Comparison of ENCODE assay signal across 8 cellular contexts in genomic region chr6:132812255-132812732, GRCh38. TPM values are rescaled to one million over a fixed set of nuclear protein-coding genes. Genes with fewer than 3 reads are reported as not detected.
DNase-seq lines count a peak whose midpoint lies in the region; ATAC-seq, FAIRE-seq and TF ChIP-seq lines count a peak whose summit lies in the region.

No MANE protein-coding gene starts in this region.

- no peak for FAIRE-seq in HepG2 (lab: Jason Lieb, UNC)

- no peak for TF ChIP-seq RAD21 in IMR-90 (IDR thresholded peaks at IDR 0.05; ENCODE audit: low read length)
- no peak for TF ChIP-seq RAD21 in HepG2 (CRISPR knock-in tag; IDR thresholded peaks at IDR 0.05)

- H4K5ac ChIP-seq in IMR-90 (ENCODE audit: low read depth, low read length): peak overlapping the region; percentile 92; the same call in 1 of the 2 replicates

- no CpG with 5 or more reads among the region's 2 CpGs for WGBS in IMR-90 (ENCODE audit: extremely low coverage in 2 of 2, insufficient read length in 1 of 2), 2 experiments
- 28% methylated on average over 2 of the region's 2 CpGs for WGBS in HepG2 (ENCODE audit: low lambda C conversion rate)

- no peak for TF ChIP-seq POLR2A in IMR-90 (IDR thresholded peaks at IDR 0.05; ENCODE audit: low read depth, low read length)
- no peak for TF ChIP-seq POLR2A in HepG2 (IDR thresholded peaks at IDR 0.05; ENCODE audit: insufficient read depth in 1 of 2, low read depth in 2 of 2, low read length in 2 of 2)

- H4K20me1 ChIP-seq in IMR-90 (ENCODE audit: insufficient read depth, low read length): peaks cover 30% of the 10 kb centered on the region
- H4K20me1 ChIP-seq in HepG2 (ENCODE audit: insufficient read depth, low read length): peaks cover 28% of the 10 kb centered on the region

- no peak for TF ChIP-seq CTCF in C4-2B (conservative IDR thresholded peaks at IDR 0.05)
- TF ChIP-seq CTCF in IMR-90 (conservative IDR thresholded peaks at IDR 0.05; ENCODE audit: low read depth, low read length): no peak
- TF ChIP-seq CTCF in ascending aorta (IDR thresholded peaks at IDR 0.05): no peak
- TF ChIP-seq CTCF in HepG2 (CRISPR knock-in tag; IDR thresholded peaks at IDR 0.05): no peak
- no peak for TF ChIP-seq CTCF in type B pancreatic cell (conservative IDR thresholded peaks at IDR 0.05)

- H2BK20ac ChIP-seq in IMR-90 (ENCODE audit: low read depth, low read length): 0 out of 2 replicates have a peak overlapping the region, but pooled peaks have one; percentile 2

- H3K4me2 ChIP-seq in IMR-90 (ENCODE audit: low read depth, low read length) (peak overlapping the region; percentile 92; the same call in 1 of the 2 replicates), HepG2 (ENCODE audit: low read depth, low read length) (peak overlapping the region; percentile 85)

- H3K9ac ChIP-seq in IMR-90 (ENCODE audit: low read depth, low read length) (peak overlapping the region; percentile 98; the same call in 1 of the 2 replicates), HepG2 (ENCODE audit: insufficient read depth, low read depth, low read length) (peak overlapping the region; percentile 98)

- peaks cover 27% of the 10 kb centered on the region for H3K36me3 Mint-ChIP-seq in type B pancreatic cell

- H3K56ac ChIP-seq in IMR-90 (ENCODE audit: extremely low read depth, insufficient read depth, low read length): no peak overlapping the region; the same call in 1 of the 2 replicates

- H3K4me1 Mint-ChIP-seq in type B pancreatic cell (ENCODE audit: unreplicated experiment): peaks cover 29% of the 10 kb centered on the region

- peak overlapping the region; percentile 73; the same call in 1 of the 2 replicates for H3K4me3 ChIP-seq in IMR-90 (ENCODE audit: insufficient read depth, low read depth, low read length)
- peak overlapping the region; percentile 60 to 76 for H3K4me3 ChIP-seq in ascending aorta
- H3K4me3 ChIP-seq in HepG2 (replicated peaks in 1 of 3; ENCODE audit: insufficient read depth in 1 of 3, low read depth in 2 of 3, low read length in 3 of 3): peak overlapping the region; percentile 59 to 96 (median 66); a peak in 5 of 6 replicates

- DNase-seq in IMR-90 (peak; percentile 66), ascending aorta (ENCODE audit: low spot score in 2 of 2) (no peak), HepG2 (ENCODE audit: low spot score) (peak; percentile 15), type B pancreatic cell (ENCODE audit: extremely low spot score, unreplicated experiment) (no peak), germinal center (ENCODE audit: low spot score) (no peak), NCI-H446 treated with DMSO at 0.1 percent for 48 hours (lab: John Stamatoyannopoulos, UW) (no peak)

- peak overlapping the region; percentile 62 for H2BK5ac ChIP-seq in IMR-90 (ENCODE audit: low read depth, low read length, poor library complexity, severe bottlenecking)

- H3K4me3 Mint-ChIP-seq in type B pancreatic cell: peak overlapping the region; percentile 98

- H3K27ac Mint-ChIP-seq in type B pancreatic cell: peak overlapping the region; percentile 96

- peak overlapping the region; percentile 79; the same call in 1 of the 3 replicates for H2BK15ac ChIP-seq in IMR-90 (ENCODE audit: low read depth, low read length)

- H3K18ac ChIP-seq in IMR-90 (ENCODE audit: low read depth, low read length): peak overlapping the region; percentile 79; the same call in 1 of the 2 replicates

- dilution Hi-C loops in IMR-90 (cut with HindIII; ENCODE audit: low sequenced_read_pairs, unreplicated experiment): no loop called here

- ATAC-seq in IMR-90 (ENCODE audit: low read depth) (no peak), HepG2 (no peak), GM21447 (IDR thresholded peaks at IDR 0.05; ENCODE audit: unreplicated experiment) (no peak)

- POLR2A ChIA-PET in IMR-90 (lab: Charles Lee; ENCODE audit: unreplicated experiment) (interaction anchor here (0.5 to 2.3 kb wide), 2 partner anchors 14 to 832 kb away, joined by 3 to 14 read pairs; partner anchors contain the start of gene SLC18B1), HepG2 (lab: Yijun Ruan, JAX) (interaction anchor here (0.7 to 9.0 kb wide), 3 partner anchors 10 to 317 kb away, joined by 3 to 96 read pairs (median 3); partner anchors contain the start of gene SLC18B1)

- H3K27me3 Mint-ChIP-seq in type B pancreatic cell: peaks cover 13% of the 10 kb centered on the region

- H3K79me2 ChIP-seq in HepG2 (ENCODE audit: insufficient read depth, low read length): peaks cover 28% of the 10 kb centered on the region

- no peaks in the 10 kb centered on the region for H3K9me1 ChIP-seq in IMR-90 (ENCODE audit: insufficient read depth, low read length)

- no peak overlapping the region for H4K91ac ChIP-seq in IMR-90 (ENCODE audit: insufficient read depth, low read depth, low read length)

- peak overlapping the region; percentile 79; the same call in 1 of the 2 replicates for H3K14ac ChIP-seq in IMR-90 (replicated peaks; ENCODE audit: low read depth, low read length)

- in situ Hi-C loops in IMR-90 (cut with MboI; ENCODE audit: low sequenced_read_pairs) (no loop called here), HepG2 (cut with HindIII; ENCODE audit: extremely low pct_ligation_motif_present, low pct_unique_long_range_greater_than_20kb) (no loop called here)

- H2AK9ac ChIP-seq in IMR-90 (replicated peaks; ENCODE audit: low read depth, low read length, poor library complexity): no peak overlapping the region

- intact Hi-C loops in IMR-90 (cut with micrococcal nuclease) (no loop called here), ascending aorta (cut with DNase I) (loop anchor here (5.0 to 10.0 kb wide), 4 partner anchors 297 to 1363 kb away; partner anchors contain the start of gene STX7), HepG2 (cut with micrococcal nuclease; ENCODE audit: unreplicated experiment) (loop anchor here (2.0 to 10.0 kb wide), 3 partner anchors 13 to 857 kb away; partner anchors contain the start of genes CCN2, SLC18B1 and STX7)

- no peaks in the 10 kb centered on the region for H3K9me3 Mint-ChIP-seq in type B pancreatic cell

- BruUV-seq in IMR-90 (replicated peaks; lab: Mats Ljungman, UMichigan): no TSS peak
- no TSS peak for BruUV-seq in HepG2 (replicated peaks; lab: Mats Ljungman, UMichigan)

- H3K79me1 ChIP-seq in IMR-90 (ENCODE audit: low read depth in 1 of 2, low read length in 2 of 2): peaks cover 13 to 24% of the 10 kb centered on the region in 2 experiments; a peak in 3 of 4 replicates

- peak overlapping the region; percentile 97 for H3K27ac ChIP-seq in C4-2B
- no peak overlapping the region for H3K27ac ChIP-seq in IMR-90 (ENCODE audit: insufficient read depth, low read length)
- H3K27ac ChIP-seq in ascending aorta: peak overlapping the region; percentile 54 to 56
- H3K27ac ChIP-seq in HepG2 (ENCODE audit: extremely low read length, insufficient read depth, low read length): peak overlapping the region; percentile 95

- H3K27me3 ChIP-seq in IMR-90 (ENCODE audit: control insufficient read depth, insufficient read depth, low read length) (peaks cover 4% of the 10 kb centered on the region), ascending aorta (no peaks in the 10 kb centered on the region), HepG2 (ENCODE audit: control insufficient read depth in 1 of 2, insufficient read depth in 2 of 2, low read length in 2 of 2) (no peaks in the 10 kb centered on the region; a peak in 2 of 5 replicates)

- H2AK5ac ChIP-seq in IMR-90 (ENCODE audit: low read depth, low read length): no peak overlapping the region

- 0 out of 2 replicates have a peak overlapping the region, but pooled peaks have one; percentile 5 for H2BK120ac ChIP-seq in IMR-90 (ENCODE audit: low read depth, low read length)

- TF ChIP-seq EP300 in HepG2 (IDR thresholded peaks at IDR 0.05; ENCODE audit: low read depth in 2 of 2, low read length in 2 of 2) (no peak), HepG2 (CRISPR knock-in tag; IDR thresholded peaks at IDR 0.05; ENCODE audit: borderline replicate concordance) (no peak)

- H2AFZ ChIP-seq in IMR-90 (replicated peaks; ENCODE audit: low read length, poor library complexity) (peak overlapping the region; percentile 72), HepG2 (ENCODE audit: low read length) (peak overlapping the region; percentile 59)

- peak overlapping the region; percentile 66; the same call in 1 of the 2 replicates for H3K4ac ChIP-seq in IMR-90 (ENCODE audit: low read depth, low read length)

- peaks cover 2% of the 10 kb centered on the region for H3K4me1 ChIP-seq in IMR-90 (ENCODE audit: control insufficient read depth, insufficient read depth, low read length)
- H3K4me1 ChIP-seq in ascending aorta: peaks cover 10 to 20% of the 10 kb centered on the region in 2 donors
- peaks cover 33% of the 10 kb centered on the region for H3K4me1 ChIP-seq in HepG2 (ENCODE audit: insufficient read depth, low read length)

- peak overlapping the region; percentile 80 to 97 for H4K8ac ChIP-seq in IMR-90 (ENCODE audit: low read depth in 2 of 2, low read length in 2 of 2)

- CTCF ChIA-PET in IMR-90 (lab: Yijun Ruan, JAX): interaction anchor here (0.7 to 1.3 kb wide), 2 partner anchors 11 to 976 kb away, joined by 4 read pairs; no protein-coding TSS in a partner anchor
- CTCF ChIA-PET in HepG2 (lab: Yijun Ruan, JAX; ENCODE audit: low intra/inter-chr PET ratio, low total read pairs): no interaction called here

- peak overlapping the region; percentile 68; the same call in 1 of the 2 replicates for H3K23ac ChIP-seq in IMR-90 (ENCODE audit: low read depth, low read length)

- peaks cover 14% of the 10 kb centered on the region for H3K36me3 ChIP-seq in IMR-90 (ENCODE audit: control insufficient read depth, insufficient read depth, low read length)
- H3K36me3 ChIP-seq in ascending aorta: peaks cover 11 to 15% of the 10 kb centered on the region in 2 donors
- H3K36me3 ChIP-seq in HepG2 (replicated peaks in 1 of 2; ENCODE audit: control insufficient read depth in 1 of 2, insufficient read depth in 2 of 2, low read length in 2 of 2): peaks cover 4 to 25% of the 10 kb centered on the region in 2 experiments

- no peaks in the 10 kb centered on the region for H3K9me3 ChIP-seq in IMR-90 (ENCODE audit: control insufficient read depth, insufficient read depth, low read length)
- no peaks in the 10 kb centered on the region for H3K9me3 ChIP-seq in ascending aorta
- no peaks in the 10 kb centered on the region for H3K9me3 ChIP-seq in HepG2 (ENCODE audit: low read length)

RNA-seq across cellular contexts. Expression of gene RPS12, which starts 2.1 kb away (rescaled TPM):
- total RNA-seq in IMR-90 (2012; rRNA removed): 1,529 and 2,604 TPM in 2 replicates
- 3,906 and 3,925 TPM in 2 replicates for polyA plus RNA-seq in IMR-90 (2012; rRNA removed)
- 4,661 and 5,209 TPM in 2 replicates for polyA plus RNA-seq in IMR-90 (2012; cell fraction: cytosol; rRNA removed)
- polyA plus RNA-seq in IMR-90 (2012; cell fraction: nucleus; rRNA removed; ENCODE audit: low replicate concordance): 958 and 2,207 TPM in 2 replicates
- total RNA-seq in ascending aorta: 466 TPM
- 3,224 and 3,551 TPM in 2 replicates for total RNA-seq in HepG2 (2016; rRNA removed; fragmentation: Illumina TruSeq; extraction: Trizol)
- 10,695 and 12,100 TPM in 2 replicates for total RNA-seq in HepG2 (2016; cell fraction: cytosol; rRNA removed; fragmentation: Illumina TruSeq; extraction: Trizol; ENCODE audit: low read depth)
- 3,292 and 3,559 TPM in 2 replicates for total RNA-seq in HepG2 (2016; cell fraction: insoluble cytoplasmic fraction; rRNA removed; fragmentation: Illumina TruSeq; extraction: Trizol)
- 12,582 and 12,681 TPM in 2 replicates for total RNA-seq in HepG2 (2016; cell fraction: membrane; rRNA removed; fragmentation: Illumina TruSeq; extraction: Trizol)
- total RNA-seq in HepG2 (2016; cell fraction: nucleus; rRNA removed; fragmentation: Illumina TruSeq; extraction: Trizol): 1,009 and 1,091 TPM in 2 replicates
- polyA plus RNA-seq in HepG2 (2011; rRNA removed): 6,343 and 7,346 TPM in 2 replicates
- polyA plus RNA-seq in HepG2 (2011; cell fraction: cytosol; rRNA removed): 10,754 and 13,161 TPM in 2 replicates
- 1,380 and 1,587 TPM in 2 replicates for polyA plus RNA-seq in HepG2 (2011; cell fraction: nucleus; rRNA removed)
- 4,280 and 4,651 TPM in 2 replicates for polyA plus RNA-seq in HepG2 (2012)
- 13,237 and 13,731 TPM in 2 replicates for polyA plus RNA-seq in HepG2 (2016; cell fraction: cytosol; fragmentation: Illumina TruSeq; extraction: Trizol; ENCODE audit: low read depth)
- 3,395 and 3,576 TPM in 2 replicates for polyA plus RNA-seq in HepG2 (2016; cell fraction: insoluble cytoplasmic fraction; fragmentation: Illumina TruSeq; extraction: Trizol; ENCODE audit: low read depth)
- 11,484 and 12,144 TPM in 2 replicates for polyA plus RNA-seq in HepG2 (2016; cell fraction: membrane; fragmentation: Illumina TruSeq; extraction: Trizol; ENCODE audit: low read depth)
- polyA plus RNA-seq in HepG2 (2016; cell fraction: nucleus; fragmentation: Illumina TruSeq; extraction: Trizol; ENCODE audit: insufficient read depth, low read depth): 1,833 and 2,013 TPM in 2 replicates
- 2,109 and 3,494 TPM in 2 replicates for polyA minus RNA-seq in HepG2 (2011; rRNA and poly(A)+ RNA removed; ENCODE audit: low replicate concordance)
- polyA minus RNA-seq in HepG2 (2011; cell fraction: cytosol; rRNA and poly(A)+ RNA removed): 1,100 and 1,176 TPM in 2 replicates
- polyA minus RNA-seq in HepG2 (2011; cell fraction: nucleus; rRNA and poly(A)+ RNA removed): 507 and 550 TPM in 2 replicates
- total RNA-seq in type B pancreatic cell (ENCODE audit: low replicate concordance): 1,352 and 1,365 TPM in 2 replicates

RNA-seq across cellular contexts. Expression of gene SLC18B1, which starts 13.9 kb away (rescaled TPM):
- total RNA-seq in IMR-90 (2012; rRNA removed): 2.5 and 6.4 TPM in 2 replicates
- polyA plus RNA-seq in IMR-90 (2012; rRNA removed): 1.7 and 2.4 TPM in 2 replicates
- 0.41 and 0.60 TPM in 2 replicates for polyA plus RNA-seq in IMR-90 (2012; cell fraction: cytosol; rRNA removed)
- polyA plus RNA-seq in IMR-90 (2012; cell fraction: nucleus; rRNA removed; ENCODE audit: low replicate concordance): 0.36 and 3.9 TPM in 2 replicates
- total RNA-seq in ascending aorta: 1.7 TPM
- 9.1 and 13.8 TPM in 2 replicates for total RNA-seq in HepG2 (2016; rRNA removed; fragmentation: Illumina TruSeq; extraction: Trizol)
- total RNA-seq in HepG2 (2016; cell fraction: cytosol; rRNA removed; fragmentation: Illumina TruSeq; extraction: Trizol; ENCODE audit: low read depth): 2.6 and 3.7 TPM in 2 replicates
- total RNA-seq in HepG2 (2016; cell fraction: insoluble cytoplasmic fraction; rRNA removed; fragmentation: Illumina TruSeq; extraction: Trizol): 9.3 and 14.3 TPM in 2 replicates
- 7.4 and 8.2 TPM in 2 replicates for total RNA-seq in HepG2 (2016; cell fraction: membrane; rRNA removed; fragmentation: Illumina TruSeq; extraction: Trizol)
- 12.6 and 14.0 TPM in 2 replicates for total RNA-seq in HepG2 (2016; cell fraction: nucleus; rRNA removed; fragmentation: Illumina TruSeq; extraction: Trizol)
- polyA plus RNA-seq in HepG2 (2011; rRNA removed): 9.8 and 11.4 TPM in 2 replicates
- polyA plus RNA-seq in HepG2 (2011; cell fraction: cytosol; rRNA removed): 5.6 and 9.6 TPM in 2 replicates
- polyA plus RNA-seq in HepG2 (2011; cell fraction: nucleus; rRNA removed): 8.1 and 11.8 TPM in 2 replicates
- 10.7 and 13.7 TPM in 2 replicates for polyA plus RNA-seq in HepG2 (2012)
- 3.2 TPM in 2 replicates for polyA plus RNA-seq in HepG2 (2016; cell fraction: cytosol; fragmentation: Illumina TruSeq; extraction: Trizol; ENCODE audit: low read depth)
- 7.9 and 10.1 TPM in 2 replicates for polyA plus RNA-seq in HepG2 (2016; cell fraction: insoluble cytoplasmic fraction; fragmentation: Illumina TruSeq; extraction: Trizol; ENCODE audit: low read depth)
- polyA plus RNA-seq in HepG2 (2016; cell fraction: membrane; fragmentation: Illumina TruSeq; extraction: Trizol; ENCODE audit: low read depth): 6.7 and 6.9 TPM in 2 replicates
- 22.4 and 23.0 TPM in 2 replicates for polyA plus RNA-seq in HepG2 (2016; cell fraction: nucleus; fragmentation: Illumina TruSeq; extraction: Trizol; ENCODE audit: insufficient read depth, low read depth)
- 10.6 and 11.6 TPM in 2 replicates for polyA minus RNA-seq in HepG2 (2011; rRNA and poly(A)+ RNA removed; ENCODE audit: low replicate concordance)
- 6.4 and 7.6 TPM in 2 replicates for polyA minus RNA-seq in HepG2 (2011; cell fraction: cytosol; rRNA and poly(A)+ RNA removed)
- 8.4 and 10.2 TPM in 2 replicates for polyA minus RNA-seq in HepG2 (2011; cell fraction: nucleus; rRNA and poly(A)+ RNA removed)
- total RNA-seq in type B pancreatic cell (ENCODE audit: low replicate concordance): 17.6 and 19.3 TPM in 2 replicates

RNA-seq across cellular contexts. Expression of gene VNN2, which starts 54.6 kb away (rescaled TPM):
- total RNA-seq in IMR-90 (2012; rRNA removed) (not detected in 2 replicates), ascending aorta (19.9 TPM), HepG2 (2016; rRNA removed; fragmentation: Illumina TruSeq; extraction: Trizol) (0.13 and 0.15 TPM in 2 replicates), type B pancreatic cell (ENCODE audit: low replicate concordance) (0.36 and 0.39 TPM in 2 replicates)
- polyA plus RNA-seq in IMR-90 (2012; rRNA removed) (not detected in 2 replicates), HepG2 (2011; rRNA removed) (0.09 and 0.30 TPM in 2 replicates)
- not detected in 2 replicates for polyA plus RNA-seq in IMR-90 (2012; cell fraction: cytosol; rRNA removed)
- polyA plus RNA-seq in IMR-90 (2012; cell fraction: nucleus; rRNA removed; ENCODE audit: low replicate concordance): not detected in 2 replicates
- total RNA-seq in HepG2 (2016; cell fraction: cytosol; rRNA removed; fragmentation: Illumina TruSeq; extraction: Trizol; ENCODE audit: low read depth): not detected in 2 replicates
- total RNA-seq in HepG2 (2016; cell fraction: insoluble cytoplasmic fraction; rRNA removed; fragmentation: Illumina TruSeq; extraction: Trizol): 0.13 TPM in 1 of 2 replicates, not detected in the other
- total RNA-seq in HepG2 (2016; cell fraction: membrane; rRNA removed; fragmentation: Illumina TruSeq; extraction: Trizol): 0.22 TPM in 1 of 2 replicates, not detected in the other
- not detected in 2 replicates for total RNA-seq in HepG2 (2016; cell fraction: nucleus; rRNA removed; fragmentation: Illumina TruSeq; extraction: Trizol)
- 0.03 and 0.28 TPM in 2 replicates for polyA plus RNA-seq in HepG2 (2011; cell fraction: cytosol; rRNA removed)
- polyA plus RNA-seq in HepG2 (2011; cell fraction: nucleus; rRNA removed): not detected in 2 replicates
- polyA plus RNA-seq in HepG2 (2012): 0.76 and 1.4 TPM in 2 replicates
- not detected in 2 replicates for polyA plus RNA-seq in HepG2 (2016; cell fraction: cytosol; fragmentation: Illumina TruSeq; extraction: Trizol; ENCODE audit: low read depth)
- polyA plus RNA-seq in HepG2 (2016; cell fraction: insoluble cytoplasmic fraction; fragmentation: Illumina TruSeq; extraction: Trizol; ENCODE audit: low read depth): not detected in 2 replicates
- polyA plus RNA-seq in HepG2 (2016; cell fraction: membrane; fragmentation: Illumina TruSeq; extraction: Trizol; ENCODE audit: low read depth): not detected in 2 replicates
- not detected in 2 replicates for polyA plus RNA-seq in HepG2 (2016; cell fraction: nucleus; fragmentation: Illumina TruSeq; extraction: Trizol; ENCODE audit: insufficient read depth, low read depth)
- polyA minus RNA-seq in HepG2 (2011; rRNA and poly(A)+ RNA removed; ENCODE audit: low replicate concordance): not detected in 2 replicates
- not detected in 2 replicates for polyA minus RNA-seq in HepG2 (2011; cell fraction: cytosol; rRNA and poly(A)+ RNA removed)
- polyA minus RNA-seq in HepG2 (2011; cell fraction: nucleus; rRNA and poly(A)+ RNA removed): not detected in 2 replicates

Comparison
In these comparisons a context has a peak if more than half of its experiments do, and no peak if none do; other contexts are left out.
1. DNase-seq: peak in IMR-90 (single experiment) and HepG2 (single experiment); none in ascending aorta (0 of 2), type B pancreatic cell (single experiment), germinal center (single experiment) and NCI-H446 treated with DMSO at 0.1 percent for 48 hours (single experiment).
2. RNA of gene VNN2, which starts 54.6 kb away (total RNA-seq): 19.9 TPM in ascending aorta (single experiment); 0.36 to 0.39 TPM in type B pancreatic cell, 0.13 to 0.22 TPM in HepG2 and not detected in IMR-90; every median in the first group is over 10 times any median in the second.
3. Peak in every context shown above with its lines, with median percentiles within 50 percentile points of each other: H3K4me3 ChIP-seq.